In the genomic region with DNA sequence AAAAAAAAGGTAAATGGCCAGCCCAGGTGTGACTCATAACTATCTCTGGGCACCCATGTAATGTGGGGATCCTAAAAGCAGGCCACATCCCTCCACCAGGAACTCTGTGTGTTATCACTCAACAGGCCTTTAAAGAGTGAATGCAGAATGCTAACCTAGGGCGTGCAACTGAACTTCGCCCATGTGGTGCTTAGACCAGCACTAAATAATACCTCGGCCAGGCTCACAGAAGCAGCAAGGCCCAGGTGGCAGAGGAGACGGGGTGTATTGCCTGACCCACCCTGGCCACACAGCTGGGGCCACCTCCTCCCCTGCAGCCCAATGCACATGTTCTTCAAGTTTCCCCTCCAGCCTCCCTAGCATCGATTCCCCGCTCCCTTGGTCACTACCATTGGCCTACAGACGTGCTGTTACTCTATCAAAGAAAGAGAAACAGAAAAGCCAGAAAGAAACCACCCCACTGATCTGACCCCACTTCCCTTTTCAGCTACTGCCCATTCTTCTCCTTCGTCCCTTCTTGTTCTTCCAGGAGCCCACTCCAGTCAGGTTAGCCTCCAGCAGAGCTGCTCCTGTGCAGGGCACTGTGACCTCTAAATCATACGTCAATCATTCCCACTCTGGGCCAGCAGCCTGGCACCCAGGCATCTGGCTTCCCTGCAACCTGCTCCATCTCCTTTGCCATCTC, we compare ENCODE assay signal across 24 cellular contexts. TPM values are rescaled to one million over a fixed set of nuclear protein-coding genes. Genes with fewer than 3 reads are reported as not detected.
DNase-seq lines count a peak whose midpoint lies in the region; ATAC-seq and TF ChIP-seq lines count a peak whose summit lies in the region.
"Had no signal": no experiment of that assay in that cellular context is flagged by ENCODE, and none has a peak within 500 bp of the region (broad histone marks: within the 10 kb centered on the region; RNA-seq: fewer than 3 reads in every experiment).

No MANE protein-coding gene starts in this region.

- peaks cover 80% of the 10 kb centered on the region for H3K4me1 ChIP-seq in CD4-positive, alpha-beta memory T cell (ENCODE audit: insufficient read depth, low read length)
- peaks cover 5% of the 10 kb centered on the region for H3K4me1 ChIP-seq in neural progenitor cell
- H3K4me1 ChIP-seq: body of pancreas, psoas muscle had no signal

- H3K36me3 Mint-ChIP-seq in activated CD4-positive, alpha-beta T cell treated with anti-CD3 and anti-CD28 coated beads, Interleukin-2, amount 10 ng/mL, durations not matched to agents 24 days and 14 days (ENCODE audit: low read depth) = no peaks in the 10 kb centered on the region
- peaks cover 0 to 3% of the 10 kb centered on the region in 2 donors for H3K36me3 Mint-ChIP-seq in CD4-positive, alpha-beta memory T cell
- H3K36me3 Mint-ChIP-seq in activated CD4-positive, alpha-beta memory T cell treated with anti-CD3 and anti-CD28 coated beads, Interleukin-2, amount 10 ng/mL, durations not matched to agents 7 days and 5 days (ENCODE audit: low read depth) = no peaks in the 10 kb centered on the region
- H3K36me3 Mint-ChIP-seq in neural progenitor cell = no peaks in the 10 kb centered on the region

- no peaks in the 10 kb centered on the region for H3K27me3 Mint-ChIP-seq in activated CD4-positive, alpha-beta T cell treated with anti-CD3 and anti-CD28 coated beads, Interleukin-2, amount 10 ng/mL, durations not matched to agents 24 days and 14 days
- H3K27me3 Mint-ChIP-seq in CD4-positive, alpha-beta memory T cell = no peaks in the 10 kb centered on the region
- no peaks in the 10 kb centered on the region for H3K27me3 Mint-ChIP-seq in activated CD4-positive, alpha-beta memory T cell treated with anti-CD3 and anti-CD28 coated beads, Interleukin-2, amount 10 ng/mL, durations not matched to agents 7 days and 5 days
- peaks cover 19% of the 10 kb centered on the region for H3K27me3 Mint-ChIP-seq in neural progenitor cell (ENCODE audit: insufficient read depth, low read depth)

- no peaks in the 10 kb centered on the region for H3K36me3 ChIP-seq in CD4-positive, alpha-beta memory T cell (ENCODE audit: insufficient read depth, low read length)
- H3K36me3 ChIP-seq in neural progenitor cell = no peaks in the 10 kb centered on the region
- H3K36me3 ChIP-seq: esophagus muscularis mucosa had no signal

- H3K9me3 ChIP-seq in CD4-positive, alpha-beta memory T cell (ENCODE audit: control insufficient read depth in 1 of 2, low read length in 2 of 2) = no peaks in the 10 kb centered on the region
- H3K9me3 ChIP-seq in neural progenitor cell (ENCODE audit: low read depth) = no peaks in the 10 kb centered on the region
- H3K9me3 ChIP-seq: body of pancreas, esophagus muscularis mucosa, psoas muscle had no signal

- no peak overlapping the region for H3K27ac ChIP-seq in CD4-positive, alpha-beta memory T cell (ENCODE audit: low read depth, low read length)
- H3K27ac ChIP-seq in neural progenitor cell = no peak overlapping the region
- H3K27ac ChIP-seq: body of pancreas, esophagus muscularis mucosa, psoas muscle had no signal

- DNase-seq in activated CD4-positive, alpha-beta T cell treated with anti-CD3 and anti-CD28 coated beads, Interleukin-2, amount 10 ng/mL, durations not matched to agents 24 days and 14 days = no peak
- no peak for DNase-seq in activated CD4-positive, alpha-beta T cell treated with anti-CD3 and anti-CD28 coated beads for 48 hours
- DNase-seq in CD4-positive, alpha-beta memory T cell = no peak
- DNase-seq in activated CD4-positive, alpha-beta memory T cell treated with anti-CD3 and anti-CD28 coated beads, Interleukin-2, amount 10 ng/mL, durations not matched to agents 7 days and 5 days = no peak
- no peak for DNase-seq in neural progenitor cell (ENCODE audit: low spot score)
- DNase-seq in hippocampal formation (lab: John Stamatoyannopoulos, UW) = no peak
- DNase-seq in GM10266 (ENCODE audit: extremely low spot score) = no peak
- DNase-seq: activated CD4-positive, alpha-beta T cell treated with anti-CD3 and anti-CD28 coated beads, Interleukin-2, amount 50 U/mL, for 1 hour; body of pancreas; effector CD8-positive, alpha-beta T cell; GOT3; hypothalamus; NCI-H1092; NCI-H2029 treated with DMSO at 0.1 percent for 48 hours; NCI-H345; OCI-M1; psoas muscle; stimulated activated CD4-positive, alpha-beta T cell treated with anti-CD3 and anti-CD28 coated beads, Interleukin-4, amount 100 ng/mL, for 24 hours; trophoblast cell had no signal

- peaks cover 77% of the 10 kb centered on the region for H3K4me1 Mint-ChIP-seq in activated CD4-positive, alpha-beta T cell treated with anti-CD3 and anti-CD28 coated beads, Interleukin-2, amount 10 ng/mL, durations not matched to agents 24 days and 14 days
- H3K4me1 Mint-ChIP-seq in CD4-positive, alpha-beta memory T cell = peaks cover 50 to 88% (median 69%) of the 10 kb centered on the region in 4 donors
- peaks cover 80% of the 10 kb centered on the region for H3K4me1 Mint-ChIP-seq in activated CD4-positive, alpha-beta memory T cell treated with anti-CD3 and anti-CD28 coated beads, Interleukin-2, amount 10 ng/mL, durations not matched to agents 7 days and 5 days
- H3K4me1 Mint-ChIP-seq in neural progenitor cell = peaks cover 20% of the 10 kb centered on the region

- H3K27me3 ChIP-seq in CD4-positive, alpha-beta memory T cell (ENCODE audit: insufficient read depth, low read length) = no peaks in the 10 kb centered on the region
- no peaks in the 10 kb centered on the region for H3K27me3 ChIP-seq in neural progenitor cell
- H3K27me3 ChIP-seq: body of pancreas, esophagus muscularis mucosa had no signal

- intact Hi-C loops in activated CD4-positive, alpha-beta T cell treated with anti-CD3 and anti-CD28 coated beads, Interleukin-2, amount 10 ng/mL, durations not matched to agents 24 days and 14 days (cut with micrococcal nuclease) = loop anchor here (5.0 kb wide), 2 partner anchors 202 to 427 kb away; partner anchors contain the start of genes ARID5A and CNNM4
- intact Hi-C loops in CD4-positive, alpha-beta memory T cell (cut with micrococcal nuclease) = loop anchor here (5.0 kb wide), 6 partner anchors 38 to 427 kb away; partner anchors contain the start of genes ARID5A, CNNM4 and LMAN2L

- no peak for TF ChIP-seq POLR2A in GM18505 (IDR thresholded peaks at IDR 0.05; ENCODE audit: borderline replicate concordance, extremely low read depth, insufficient read depth, insufficient read length)

- H3K79me2 ChIP-seq in neural progenitor cell (ENCODE audit: low read depth) = no peaks in the 10 kb centered on the region

- no peaks in the 10 kb centered on the region for H3K9me3 Mint-ChIP-seq in activated CD4-positive, alpha-beta T cell treated with anti-CD3 and anti-CD28 coated beads, Interleukin-2, amount 10 ng/mL, durations not matched to agents 24 days and 14 days
- peaks cover 0 to 5% (median 0%) of the 10 kb centered on the region in 8 donors for H3K9me3 Mint-ChIP-seq in CD4-positive, alpha-beta memory T cell
- H3K9me3 Mint-ChIP-seq in activated CD4-positive, alpha-beta memory T cell treated with anti-CD3 and anti-CD28 coated beads, Interleukin-2, amount 10 ng/mL, durations not matched to agents 7 days and 5 days = no peaks in the 10 kb centered on the region
- H3K9me3 Mint-ChIP-seq in neural progenitor cell = no peaks in the 10 kb centered on the region

- POLR2A ChIA-PET in CD4-positive, alpha-beta memory T cell (lab: Charles Lee; ENCODE audit: partially characterized antibody) = interaction anchor here (0.7 to 3.9 kb wide), 6 partner anchors 13 to 149 kb away, joined by 3 to 31 read pairs (median 6); partner anchors contain the start of genes ANKRD36 and ANKRD39
- POLR2A ChIA-PET in activated CD4-positive, alpha-beta memory T cell treated with anti-CD3 and anti-CD28 coated beads, Interleukin-2, amount 10 ng/mL, durations not matched to agents 7 days and 5 days (lab: Charles Lee) = interaction anchor here (0.8 kb wide), 1 partner anchor 107 kb away, joined by 3 read pairs; the partner anchor contains the start of gene ANKRD39

- no peak overlapping the region for H3K4me2 ChIP-seq in neural progenitor cell

- H4K20me1 ChIP-seq in neural progenitor cell (ENCODE audit: low read depth) = no peaks in the 10 kb centered on the region

- ATAC-seq in GM18505 (IDR thresholded peaks at IDR 0.05; ENCODE audit: unreplicated experiment) = no peak
- ATAC-seq: body of pancreas, psoas muscle, Right ventricle myocardium inferior had no signal

- no peak overlapping the region for H3K4me3 ChIP-seq in CD4-positive, alpha-beta memory T cell (ENCODE audit: low read length in 2 of 2)
- H3K4me3 ChIP-seq in neural progenitor cell = no peak overlapping the region
- H3K4me3 ChIP-seq: body of pancreas, esophagus muscularis mucosa, psoas muscle had no signal

- no peak overlapping the region for H2AFZ ChIP-seq in neural progenitor cell (replicated peaks)

- CTCF ChIA-PET in CD4-positive, alpha-beta memory T cell (lab: Charles Lee; ENCODE audit: partially characterized antibody) = interaction anchor here (1.0 to 3.8 kb wide), 3 partner anchors 14 to 149 kb away, joined by 3 to 113 read pairs (median 7); partner anchors contain the start of genes ANKRD36 and ANKRD39
- CTCF ChIA-PET in activated CD4-positive, alpha-beta memory T cell treated with anti-CD3 and anti-CD28 coated beads, Interleukin-2, amount 10 ng/mL, durations not matched to agents 7 days and 5 days (lab: Charles Lee) = interaction anchor here (1.9 kb wide), 1 partner anchor 106 kb away, joined by 12 read pairs; the partner anchor contains the start of gene ANKRD39

- no peak overlapping the region for H3K9ac ChIP-seq in neural progenitor cell

- peak overlapping the region; percentile 39 for H3K4me3 Mint-ChIP-seq in activated CD4-positive, alpha-beta T cell treated with anti-CD3 and anti-CD28 coated beads, Interleukin-2, amount 10 ng/mL, durations not matched to agents 24 days and 14 days
- peak overlapping the region in 4 of 8 donors; percentile 24 to 49 (median 36) for H3K4me3 Mint-ChIP-seq in CD4-positive, alpha-beta memory T cell
- no peak overlapping the region for H3K4me3 Mint-ChIP-seq in activated CD4-positive, alpha-beta memory T cell treated with anti-CD3 and anti-CD28 coated beads, Interleukin-2, amount 10 ng/mL, durations not matched to agents 7 days and 5 days
- no peak overlapping the region for H3K4me3 Mint-ChIP-seq in neural progenitor cell

- H3K27ac Mint-ChIP-seq in activated CD4-positive, alpha-beta T cell treated with anti-CD3 and anti-CD28 coated beads, Interleukin-2, amount 10 ng/mL, durations not matched to agents 24 days and 14 days = peak overlapping the region; percentile 84
- peak overlapping the region; percentile 86 to 99 (median 96) for H3K27ac Mint-ChIP-seq in CD4-positive, alpha-beta memory T cell
- peak overlapping the region; percentile 92 for H3K27ac Mint-ChIP-seq in activated CD4-positive, alpha-beta memory T cell treated with anti-CD3 and anti-CD28 coated beads, Interleukin-2, amount 10 ng/mL, durations not matched to agents 7 days and 5 days
- H3K27ac Mint-ChIP-seq in neural progenitor cell = peak overlapping the region; percentile 35

- peaks cover 2% of the 10 kb centered on the region for H3F3A ChIP-seq in neural progenitor cell (ENCODE audit: low read depth)

- TF ChIP-seq CTCF in neural progenitor cell (IDR thresholded peaks at IDR 0.05) (no peak), GM10266 (IDR thresholded peaks at IDR 0.05; ENCODE audit: control insufficient read depth, insufficient read depth, low read depth, missing control alignments) (no peak)

RNA-seq across cellular contexts. Expression of gene FAM178B, which starts 22.0 kb away (rescaled TPM):
- not detected in 2 replicates for total RNA-seq in activated CD4-positive, alpha-beta T cell treated with anti-CD3 and anti-CD28 coated beads, Interleukin-2, amount 10 ng/mL, durations not matched to agents 24 days and 14 days
- total RNA-seq in CD4-positive, alpha-beta memory T cell = 1 to 10 TPM in 1 of 2 experiments, under 1 TPM in 1; 0.73 to 1.0 TPM
- not detected for polyA plus RNA-seq in CD4-positive, alpha-beta memory T cell
- under 1 TPM; 0.48 to 0.65 TPM for total RNA-seq in activated CD4-positive, alpha-beta memory T cell treated with anti-CD3 and anti-CD28 coated beads, Interleukin-2, amount 10 ng/mL, durations not matched to agents 7 days and 5 days
- not detected in 2 replicates for total RNA-seq in neural progenitor cell (ENCODE audit: low replicate concordance)
- total RNA-seq: body of pancreas, frontal cortex, psoas muscle, Right ventricle myocardium inferior had no signal
- polyA plus RNA-seq: liver had no signal

Comparison
In these comparisons a context has a peak if more than half of its experiments do, and no peak if none do; other contexts are left out.
1. H3K27ac Mint-ChIP-seq: peak in every context shown above with its lines; median percentile 96 in CD4-positive, alpha-beta memory T cell; 92 in activated CD4-positive, alpha-beta memory T cell treated with anti-CD3 and anti-CD28 coated beads, Interleukin-2, amount 10 ng/mL, durations not matched to agents 7 days and 5 days; 84 in activated CD4-positive, alpha-beta T cell treated with anti-CD3 and anti-CD28 coated beads, Interleukin-2, amount 10 ng/mL, durations not matched to agents 24 days and 14 days; 35 in neural progenitor cell.